Comparison of ENCODE assay signal across 8 cellular contexts in the genomic region with DNA sequence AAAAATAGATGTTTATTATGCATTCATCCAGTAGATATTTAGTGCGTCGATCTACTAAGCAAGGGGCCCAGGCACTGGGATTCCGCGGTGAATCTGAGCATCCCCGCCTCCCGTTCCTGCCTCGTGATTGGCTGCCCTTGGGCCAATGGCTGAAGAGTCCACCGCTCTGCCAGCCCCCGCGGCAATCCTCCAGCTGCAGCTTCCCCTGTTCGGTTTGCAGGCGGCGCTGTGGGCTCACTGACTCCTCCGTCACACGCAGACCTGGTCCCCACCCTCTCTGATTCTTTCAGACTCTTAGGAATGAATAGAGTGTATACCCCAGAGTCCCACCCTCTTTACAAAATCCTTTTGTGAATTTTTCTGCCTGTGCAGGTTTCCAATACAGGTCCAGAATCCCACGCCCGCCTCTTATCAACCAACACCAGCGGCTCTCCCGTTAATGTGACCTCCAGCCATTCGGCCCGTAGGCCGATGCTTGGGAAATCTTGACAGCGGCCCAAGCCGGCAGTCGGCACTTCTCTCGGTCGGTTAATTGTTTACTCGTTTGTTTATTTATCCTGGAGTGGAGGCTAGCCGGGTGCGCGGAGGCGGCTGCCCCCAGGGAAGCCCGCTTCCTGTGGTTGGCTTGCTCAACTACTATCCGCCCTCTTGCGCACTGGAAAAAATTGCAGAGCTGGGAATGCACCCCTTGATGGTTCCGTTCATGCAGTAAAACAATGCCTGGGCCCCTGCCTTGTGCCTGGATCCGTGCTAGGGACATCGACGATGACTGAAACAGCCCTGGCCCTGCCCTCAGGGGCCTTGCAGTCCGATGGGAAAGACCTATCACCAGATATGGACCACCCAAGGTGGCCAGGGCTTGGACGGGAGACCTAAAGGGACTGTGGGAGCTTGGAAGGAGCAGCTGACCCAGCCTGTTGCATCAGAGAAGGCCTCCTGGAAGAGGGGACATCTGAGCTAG.
A peak's percentile ranks its signal among the peaks of the same experiment; 100 is the strongest.
DNase-seq lines count a peak whose midpoint lies in the region; ATAC-seq and TF ChIP-seq lines count a peak whose summit lies in the region.

No MANE protein-coding gene starts in this region.

- TF ChIP-seq CTCF in GM10248 (IDR thresholded peaks at IDR 0.05; ENCODE audit: control extremely low read depth, extremely low read depth, low read depth, missing control alignments) = peak; percentile 87

- DNase-seq in GM10248 (ENCODE audit: extremely low spot score) = peak; percentile 90
- peak; percentile 82 for DNase-seq in NCI-H345 treated with DMSO at 0.1 percent for 48 hours (lab: John Stamatoyannopoulos, UW; ENCODE audit: unreplicated experiment)
- peak; percentile 76 to 81 (median 78) for DNase-seq in activated CD4-positive, CD25-positive, alpha-beta regulatory T cell (lab: John Stamatoyannopoulos, UW)
- DNase-seq in caudate nucleus (lab: John Stamatoyannopoulos, UW) = peak; percentile 49 to 99 (median 95)
- peak; percentile 98 for DNase-seq in iris pigment epithelial cell (ENCODE audit: low read depth)
- DNase-seq in stimulated activated CD4-positive, alpha-beta T cell treated with anti-CD3 and anti-CD28 coated beads, Interleukin-12 subunit alpha, Interleukin-12 subunit beta, amount 100 ng/mL, for 24 hours (ENCODE audit: low read depth in 2 of 2) = peak; percentile 83 to 89

- POLR2A ChIA-PET in GM10248 (lab: Yijun Ruan, JAX) = interaction anchor here (0.6 kb wide), 1 partner anchor 344 kb away, joined by 4 read pairs; no protein-coding TSS in a partner anchor

- H3K27ac ChIP-seq in caudate nucleus (ENCODE audit: low read depth, low read length) = peak overlapping the region; percentile 86

- CTCF ChIA-PET in GM10248 (lab: Yijun Ruan, JAX) = interaction anchor here (0.6 to 4.5 kb wide), 22 partner anchors 11 to 257 kb away, joined by 3 to 28 read pairs (median 4); a partner anchor contains a TSS

- peak; percentile 46 for ATAC-seq in HG02885 (IDR thresholded peaks at IDR 0.05; ENCODE audit: poor library complexity, unreplicated experiment)
- no peak for ATAC-seq in HG02938 (IDR thresholded peaks at IDR 0.05; ENCODE audit: unreplicated experiment)
